In the genomic region with DNA sequence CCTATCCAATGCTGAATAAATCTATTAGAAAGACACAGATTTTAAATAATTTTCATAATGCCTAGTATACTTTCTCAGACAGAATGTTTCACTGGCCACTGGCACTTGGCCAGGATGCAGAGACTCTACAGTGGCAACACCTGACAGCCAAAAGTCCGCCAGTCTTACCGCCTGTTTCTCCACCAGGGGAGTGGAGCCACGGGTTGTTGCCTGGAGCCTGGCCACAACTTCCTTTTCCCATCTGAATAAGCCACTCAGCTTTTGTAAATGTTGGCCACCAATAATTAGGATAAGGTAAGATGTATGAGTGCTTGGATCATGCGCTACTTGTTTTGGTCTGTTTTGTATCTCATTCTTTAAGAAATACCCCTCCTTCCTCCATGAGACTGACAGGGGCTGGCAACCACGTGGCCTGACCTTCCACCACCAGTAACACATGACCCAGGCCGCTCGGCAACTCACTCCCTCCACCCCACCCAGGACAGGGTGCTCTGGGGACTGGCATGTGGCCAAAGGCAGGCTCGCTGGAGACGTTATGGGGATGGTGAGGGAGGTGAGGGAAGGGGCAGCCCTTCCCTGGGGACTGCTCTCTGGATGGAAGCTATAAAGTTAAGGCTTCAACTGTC, we compare ENCODE assay signal across 13 cellular contexts.
A peak's percentile ranks its signal among the peaks of the same experiment; 100 is the strongest.
DNase-seq lines count a peak whose midpoint lies in the region; ATAC-seq and TF ChIP-seq lines count a peak whose summit lies in the region.
"Had no signal": no experiment of that assay in that cellular context is flagged by ENCODE, and none has a peak within 500 bp of the region (broad histone marks: within the 10 kb centered on the region; RNA-seq: fewer than 3 reads in every experiment).

No MANE protein-coding gene starts in this region.

- TF ChIP-seq EP300 in stomach (IDR thresholded peaks at IDR 0.05): no peak

- ATAC-seq in left ventricle myocardium superior: peak; percentile 81
- ATAC-seq in GM18867 (IDR thresholded peaks at IDR 0.05; ENCODE audit: unreplicated experiment): no peak
- ATAC-seq: activated CD8-positive, alpha-beta T cell treated with anti-CD3 and anti-CD28 coated beads, Interleukin-2, amount 10 ng/mL, durations not matched to agents 7 days and 5 days; effector memory CD8-positive, alpha-beta T cell had no signal

- peaks cover 34 to 84% (median 82%) of the 10 kb centered on the region in 4 donors for H3K36me3 ChIP-seq in stomach
- peaks cover 11% of the 10 kb centered on the region for H3K36me3 ChIP-seq in H7 (replicated peaks; ENCODE audit: control insufficient read depth, insufficient read depth, low read length)

- CTCF ChIA-PET in RWPE1 (lab: Yijun Ruan, JAX): no interaction called here

- H3K27me3 ChIP-seq in stomach (no peaks in the 10 kb centered on the region), H7 (ENCODE audit: control insufficient read depth, insufficient read depth, low read length) (no peaks in the 10 kb centered on the region)

- no peaks in the 10 kb centered on the region for H3K9me3 ChIP-seq in stomach

- WGBS in stomach, 5 donors: 35 to 62% (median 47%) methylated on average over 9 of the region's 9 CpGs

- H3K27ac ChIP-seq in RWPE1 (0 out of 2 replicates have a peak overlapping the region, but pooled peaks have one; percentile 12), stomach (peak overlapping the region in 3 of 5 donors; percentile 30 to 76 (median 32))

- peaks cover 0 to 13% (median 6%) of the 10 kb centered on the region in 4 donors for H3K4me1 ChIP-seq in stomach

- POLR2A ChIA-PET in RWPE1 (lab: Yijun Ruan, JAX; ENCODE audit: low non-redundant PET): no interaction called here

- intact Hi-C loops in left ventricle myocardium superior (cut with micrococcal nuclease) (no loop called here), stomach (cut with DNase I; ENCODE audit: low total_unique reads) (no loop called here)

- TF ChIP-seq CTCF in RWPE1 (conservative IDR thresholded peaks at IDR 0.05; ENCODE audit: low read depth) (no peak), stomach (IDR thresholded peaks at IDR 0.05) (no peak)

- peak in 66 of 76 experiments; percentile 11 to 80 (median 50) for DNase-seq in HUDEP-2 (lab: John Stamatoyannopoulos, UW; ENCODE audit: unreplicated experiment in 76 of 76)
- DNase-seq in RWPE1 (ENCODE audit: low spot score): no peak
- DNase-seq in left ventricle myocardium superior: peak; percentile 84
- no peak for DNase-seq in stomach
- no peak for DNase-seq in H7
- DNase-seq in DMS114 treated with DMSO at 0.1 percent for 48 hours (lab: John Stamatoyannopoulos, UW; ENCODE audit: unreplicated experiment): no peak
- DNase-seq: activated CD8-positive, alpha-beta T cell treated with anti-CD3 and anti-CD28 coated beads, Interleukin-2, amount 10 ng/mL, durations not matched to agents 7 days and 5 days; activated naive CD8-positive, alpha-beta T cell treated with anti-CD3 and anti-CD28 coated beads for 36 hours; effector memory CD8-positive, alpha-beta T cell; NCI-H526 treated with DMSO at 0.1 percent for 48 hours; stimulated activated naive CD4-positive, alpha-beta T cell treated with Interleukin-2 at 50 U/mL for 16 hours; SW 1271 had no signal

- no peak for TF ChIP-seq POLR2A in stomach (IDR thresholded peaks at IDR 0.05)

- H3K4me3 ChIP-seq in stomach (no peak overlapping the region), H7 (ENCODE audit: insufficient read depth, low read depth, low read length) (no peak overlapping the region)

Comparison
In these comparisons a context has a peak if more than half of its experiments do, and no peak if none do; other contexts are left out.
1. DNase-seq: peak in HUDEP-2 (66 of 76) and left ventricle myocardium superior (single experiment); none in RWPE1 (single experiment), stomach (single experiment), H7 (single experiment) and DMS114 treated with DMSO at 0.1 percent for 48 hours (single experiment).